Comparison of ENCODE assay signal across 21 cellular contexts in the genomic region with DNA sequence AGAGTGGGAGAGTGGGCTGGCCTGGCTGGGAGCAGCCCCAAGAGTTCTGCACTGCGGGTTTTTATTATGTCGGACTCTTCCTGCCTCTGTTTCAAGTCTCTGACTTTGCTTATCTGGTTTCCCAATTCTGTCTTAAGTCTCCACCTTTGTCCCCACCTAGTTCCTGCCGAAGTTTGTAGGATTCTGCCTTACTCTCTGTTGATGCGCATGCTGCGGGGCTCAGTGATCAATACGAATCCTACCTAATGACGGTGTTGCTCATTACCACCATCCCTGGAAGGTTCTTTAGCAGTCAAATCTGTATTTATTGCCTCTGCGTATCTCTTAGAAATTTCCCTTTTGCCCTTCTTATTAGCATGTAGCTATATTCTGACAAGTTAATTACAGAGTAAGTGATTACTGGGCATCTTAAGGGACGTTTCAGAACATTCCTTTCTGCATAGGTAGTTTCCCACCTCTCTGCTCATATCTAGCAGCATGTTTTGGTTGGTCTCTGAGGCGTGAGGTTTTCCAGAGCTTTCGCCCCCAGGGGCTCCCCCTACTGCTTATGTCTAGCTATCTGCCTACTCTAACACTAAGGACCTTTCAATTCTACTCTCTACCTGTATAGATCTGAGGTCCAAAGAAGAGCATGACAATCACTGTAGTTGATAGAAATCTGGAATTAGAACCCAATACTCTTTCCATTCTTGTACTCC.
DNase-seq lines count a peak whose midpoint lies in the region; ATAC-seq and TF ChIP-seq lines count a peak whose summit lies in the region.
"Had no signal": no experiment of that assay in that cellular context is flagged by ENCODE, and none has a peak within 500 bp of the region (broad histone marks: within the 10 kb centered on the region; RNA-seq: fewer than 3 reads in every experiment).

No MANE protein-coding gene starts in this region.

- intact Hi-C loops in Calu3 (cut with micrococcal nuclease; ENCODE audit: unreplicated experiment) = no loop called here

- H3K9me3 Mint-ChIP-seq in Calu3 (ENCODE audit: low read depth, unreplicated experiment) = no peaks in the 10 kb centered on the region
- H3K9me3 Mint-ChIP-seq: activated T-helper 2 cell treated with anti-CD3 and anti-CD28 coated beads, Interferon-gamma antibody, Interleukin-2, Interleukin-4, amounts not matched to agents 10 μg/mL and 5 μg/mL and 100 μg/mL, durations not matched to agents 14 hours and 24 hours and 36 hours had no signal

- DNase-seq in Calu3 (no peak), HT1080 (ENCODE audit: low read depth) (peak; percentile 25), brain microvascular endothelial cell (no peak), left kidney (ENCODE audit: low read depth, low spot score) (peak; percentile 62), NCI-H748 (lab: John Stamatoyannopoulos, UW; ENCODE audit: unreplicated experiment) (no peak), NCI-H226 (no peak)
- DNase-seq: effector CD8-positive, alpha-beta T cell; gastrocnemius medialis; HCEC 1CT; left colon; MV-4-11; naive thymus-derived CD4-positive, alpha-beta T cell; NCI-H446; RPMI8226; stimulated activated naive CD8-positive, alpha-beta T cell treated with anti-CD3 and anti-CD28 coated beads, Interleukin-15, Interleukin-2, amounts not matched to agents 100 U/mL and 50 U/mL, for 24 hours; T-helper 9 cell had no signal

- in situ Hi-C loops in brain microvascular endothelial cell (cut with HindIII; ENCODE audit: low pct_ligation_motif_present, low sequenced_read_pairs) = no loop called here

- no peaks in the 10 kb centered on the region for H3K36me3 Mint-ChIP-seq in Calu3 (ENCODE audit: insufficient read depth, unreplicated experiment)
- H3K36me3 Mint-ChIP-seq: naive thymus-derived CD4-positive, alpha-beta T cell had no signal

- no peaks in the 10 kb centered on the region for H3K36me3 ChIP-seq in brain microvascular endothelial cell (replicated peaks)
- H3K36me3 ChIP-seq: BLaER1 treated with 17β-estradiol and CSF1 and Interleukin-3, amounts not matched to agents 10 nM and 100 nM; gastrocnemius medialis had no signal

- no TSS peak for BruUV-seq in Calu3 (replicated peaks; lab: Mats Ljungman, UMichigan)

- H3K27me3 ChIP-seq in brain microvascular endothelial cell (replicated peaks) = no peaks in the 10 kb centered on the region
- H3K27me3 ChIP-seq: BLaER1 treated with 17β-estradiol and CSF1 and Interleukin-3, amounts not matched to agents 10 nM and 100 nM; gastrocnemius medialis had no signal

- peaks cover 14% of the 10 kb centered on the region for H3K4me1 Mint-ChIP-seq in Calu3 (ENCODE audit: low read depth, unreplicated experiment)
- H3K4me1 Mint-ChIP-seq: naive thymus-derived CD4-positive, alpha-beta T cell had no signal

- CTCF ChIA-PET in Calu3 (lab: Charles Lee) = no interaction called here

- TF ChIP-seq CTCF in Calu3 (IDR thresholded peaks at IDR 0.05; ENCODE audit: unreplicated experiment) = peak; percentile 16
- TF ChIP-seq CTCF in brain microvascular endothelial cell (IDR thresholded peaks at IDR 0.05; ENCODE audit: low read depth, low read length, missing control alignments) = peak; percentile 12

- H3K27ac ChIP-seq in brain microvascular endothelial cell = no peak overlapping the region
- H3K27ac ChIP-seq: BLaER1 treated with 17β-estradiol and CSF1 and Interleukin-3, amounts not matched to agents 10 nM and 100 nM; gastrocnemius medialis had no signal

- ATAC-seq in HG02938 (IDR thresholded peaks at IDR 0.05; ENCODE audit: unreplicated experiment) (no peak), HG02885 (IDR thresholded peaks at IDR 0.05; ENCODE audit: poor library complexity, unreplicated experiment) (no peak)
- ATAC-seq: gastrocnemius medialis; left colon; naive thymus-derived CD4-positive, alpha-beta T cell; sciatic nerve; stimulated activated naive CD8-positive, alpha-beta T cell treated with anti-CD3 and anti-CD28 coated beads, Interleukin-15, Interleukin-2, amounts not matched to agents 100 U/mL and 50 U/mL, for 24 hours had no signal

- H3K27me3 Mint-ChIP-seq in Calu3 (ENCODE audit: unreplicated experiment) = no peaks in the 10 kb centered on the region

- H3K4me3 Mint-ChIP-seq in Calu3 (ENCODE audit: low read depth, unreplicated experiment) = no peak overlapping the region
- H3K4me3 Mint-ChIP-seq: naive thymus-derived CD4-positive, alpha-beta T cell had no signal

- H3K4me3 ChIP-seq in brain microvascular endothelial cell (ENCODE audit: low read depth, low read length) = no peak overlapping the region
- H3K4me3 ChIP-seq: BLaER1 treated with 17β-estradiol and CSF1 and Interleukin-3, amounts not matched to agents 10 nM and 100 nM; gastrocnemius medialis had no signal

- H3K27ac Mint-ChIP-seq in Calu3 (ENCODE audit: unreplicated experiment) = no peak overlapping the region
- H3K27ac Mint-ChIP-seq: activated T-helper 2 cell treated with anti-CD3 and anti-CD28 coated beads, Interferon-gamma antibody, Interleukin-2, Interleukin-4, amounts not matched to agents 10 μg/mL and 5 μg/mL and 100 μg/mL, durations not matched to agents 14 hours and 24 hours and 36 hours; naive thymus-derived CD4-positive, alpha-beta T cell had no signal

Comparison
In these comparisons a context has a peak if more than half of its experiments do, and no peak if none do; other contexts are left out.
1. DNase-seq: peak in HT1080 (single experiment) and left kidney (single experiment); none in Calu3 (single experiment), brain microvascular endothelial cell (single experiment), NCI-H748 (single experiment) and NCI-H226 (single experiment).